ENCODE assay signal across 8 cellular contexts in genomic region chr10:124791378-124792348, GRCh38. TPM values are rescaled to one million over a fixed set of nuclear protein-coding genes. Genes with fewer than 3 reads are reported as not detected.
A peak's percentile ranks its signal among the peaks of the same experiment; 100 is the strongest.
DNase-seq lines count a peak whose midpoint lies in the region; ATAC-seq and TF ChIP-seq lines count a peak whose summit lies in the region.

TSS of gene EEF1AKMT2 (minus strand) at chr10:124791887. CDS start at chr10:124791833, 54 bp downstream.

- H4K20me1 ChIP-seq in DND-41 (ENCODE audit: insufficient read depth, low read length), result peaks cover 8% of the 10 kb centered on the region; the same call in 1 of the 2 replicates

- H3K36me3 ChIP-seq in DND-41 (ENCODE audit: insufficient read depth, low read length), result peaks cover 25% of the 10 kb centered on the region

- H3K27ac ChIP-seq in DND-41 (ENCODE audit: low read length), result peak within 1 kb of the TSS; percentile 92

- peaks cover 0 to 20% (median 0%) of the 10 kb centered on the region in 3 donors for H3K36me3 Mint-ChIP-seq in naive thymus-derived CD8-positive, alpha-beta T cell

- no peaks in the 10 kb centered on the region for H3K9me3 Mint-ChIP-seq in naive thymus-derived CD8-positive, alpha-beta T cell

- peak within 1 kb of the TSS; percentile 91 for H3K4me2 ChIP-seq in DND-41 (ENCODE audit: insufficient read depth, low read length)

- POLR2A ChIA-PET in naive thymus-derived CD8-positive, alpha-beta T cell (lab: Charles Lee), result interaction anchor here (0.6 to 1.8 kb wide), 8 partner anchors 10 to 330 kb away, joined by 3 to 15 read pairs (median 4); partner anchors contain the start of genes ABRAXAS2 and LHPP

- peak within 1 kb of the TSS; percentile 96 for H3K9ac ChIP-seq in DND-41 (ENCODE audit: low read depth, low read length)

- peak within 1 kb of the TSS; percentile 94 to 100 (median 98) for H3K4me3 Mint-ChIP-seq in naive thymus-derived CD8-positive, alpha-beta T cell

- peak within 1 kb of the TSS; percentile 90 to 98 (median 96) for H3K27ac Mint-ChIP-seq in naive thymus-derived CD8-positive, alpha-beta T cell

- H3K4me1 ChIP-seq in DND-41 (ENCODE audit: insufficient read depth, low read length), result peaks cover 28% of the 10 kb centered on the region

- DNase-seq in DND-41 (peak; percentile 87), KBM-7 (peak; percentile 93), RKO (ENCODE audit: low spot score) (peak; percentile 89), activated T-helper 1 cell treated with Interleukin-2 at 50 U/mL for 16 hours (ENCODE audit: low read depth) (peak; percentile 75), fibroblast of gingiva (ENCODE audit: low read depth) (peak; percentile 84)
- peak; percentile 60 to 88 (median 78) for DNase-seq in naive thymus-derived CD8-positive, alpha-beta T cell
- peak; percentile 51 to 86 (median 64) for DNase-seq in stimulated activated naive CD4-positive, alpha-beta T cell (lab: John Stamatoyannopoulos, UW)

- no peaks in the 10 kb centered on the region for H3K27me3 ChIP-seq in DND-41 (ENCODE audit: insufficient read depth, low read length, poor library complexity)

- peak; percentile 98 for ATAC-seq in DND-41 (ENCODE audit: insufficient read depth, low read depth)
- ATAC-seq in GM21723 (IDR thresholded peaks at IDR 0.05; ENCODE audit: unreplicated experiment), result peak; percentile 92
- ATAC-seq in naive thymus-derived CD8-positive, alpha-beta T cell, result peak; percentile 96 to 97

- H3K9me3 ChIP-seq in DND-41 (ENCODE audit: insufficient read depth, low read length, severe bottlenecking), result no peaks in the 10 kb centered on the region

- peaks cover 44% of the 10 kb centered on the region for H3K79me2 ChIP-seq in DND-41 (ENCODE audit: insufficient read depth, low read length)

- peaks cover 7 to 25% (median 23%) of the 10 kb centered on the region in 4 donors for H3K4me1 Mint-ChIP-seq in naive thymus-derived CD8-positive, alpha-beta T cell

- in situ Hi-C loops in KBM-7 (cut with MboI; ENCODE audit: low pct_unique_long_range_greater_than_20kb, low sequenced_read_pairs), result no loop called here

- peak within 1 kb of the TSS; percentile 100 for H2AFZ ChIP-seq in DND-41 (ENCODE audit: low read depth, low read length)

- no peaks in the 10 kb centered on the region for H3K27me3 Mint-ChIP-seq in naive thymus-derived CD8-positive, alpha-beta T cell

- peak within 1 kb of the TSS; percentile 71 to 96 for H3K4me3 ChIP-seq in DND-41 (ENCODE audit: low read depth in 1 of 2, low read length in 2 of 2)

- TF ChIP-seq CTCF in DND-41 (IDR thresholded peaks at IDR 0.05; ENCODE audit: borderline replicate concordance, extremely low read depth, low read length, poor library complexity, severe bottlenecking), result no peak

RNA-seq across cellular contexts. Expression of gene EEF1AKMT2, which starts in this region (rescaled TPM):
- total RNA-seq in naive thymus-derived CD8-positive, alpha-beta T cell, result 10 to 100 TPM; 18.4 to 22.4 TPM
- polyA plus RNA-seq in naive thymus-derived CD8-positive, alpha-beta T cell, result 10 to 100 TPM; 21.1 to 29.9 (median 22.6) TPM

Comparison
In these comparisons a context has a peak if more than half of its experiments do, and no peak if none do; other contexts are left out.
1. Peak in every context shown above with its lines: DNase-seq, ATAC-seq, H3K4me3 ChIP-seq and H3K27ac ChIP-seq.